In genomic region chr5:80248378-80248777, GRCh38 we compare ENCODE assay signal across 12 cellular contexts. TPM values are rescaled to one million over a fixed set of nuclear protein-coding genes. Genes with fewer than 3 reads are reported as not detected.
A peak's percentile ranks its signal among the peaks of the same experiment; 100 is the strongest.
DNase-seq lines count a peak whose midpoint lies in the region; ATAC-seq, FAIRE-seq and TF ChIP-seq lines count a peak whose summit lies in the region.
"Had no signal": no experiment of that assay in that cellular context is flagged by ENCODE, and none has a peak within 500 bp of the region (broad histone marks: within the 10 kb centered on the region; RNA-seq: fewer than 3 reads in every experiment).

No MANE protein-coding gene starts in this region.

- H3K27me3 ChIP-seq in Loucy (ENCODE audit: insufficient read depth, low read length, poor library complexity, severe bottlenecking) (no peaks in the 10 kb centered on the region), astrocyte (ENCODE audit: insufficient read depth, low read length) (no peaks in the 10 kb centered on the region), heart right ventricle (no peaks in the 10 kb centered on the region)
- H3K27me3 ChIP-seq: neutrophil had no signal

- WGBS in heart right ventricle, 2 donors, result 94 to 97% methylated on average over 2 of the region's 2 CpGs

- 0 out of 2 replicates have a peak, but pooled peaks cover 4% of the 10 kb centered on the region for H3F3A ChIP-seq in Loucy (ENCODE audit: low read depth)

- ATAC-seq in HG02981 (IDR thresholded peaks at IDR 0.05; ENCODE audit: unreplicated experiment) (no peak), heart right ventricle (no peak)

- no peaks in the 10 kb centered on the region for H3K9me2 ChIP-seq in Loucy (replicated peaks; ENCODE audit: low read depth, low read length)

- H3K79me2 ChIP-seq in Loucy (ENCODE audit: insufficient read depth, low read length) (peaks cover 98% of the 10 kb centered on the region), astrocyte (ENCODE audit: insufficient read depth, low read length) (peaks cover 77% of the 10 kb centered on the region)

- no peak for TF ChIP-seq CTCF in Loucy (conservative IDR thresholded peaks at IDR 0.05; ENCODE audit: low read length)
- TF ChIP-seq CTCF in astrocyte (IDR thresholded peaks at IDR 0.05; ENCODE audit: insufficient read depth, low read depth, low read length), result no peak
- TF ChIP-seq CTCF in osteocyte (IDR thresholded peaks at IDR 0.05), result no peak
- no peak for TF ChIP-seq CTCF in heart right ventricle (IDR thresholded peaks at IDR 0.05)

- H3K27me3 Mint-ChIP-seq in T-helper 1 cell treated with Interleukin-12 subunit alpha and Interleukin-12 subunit beta and Interleukin-4 antibody, amounts not matched to agents 30 μg/mL and 1 μg/mL, for 36 hours (ENCODE audit: low read depth), result no peaks in the 10 kb centered on the region
- no peaks in the 10 kb centered on the region for H3K27me3 Mint-ChIP-seq in astrocyte (ENCODE audit: low read depth, unreplicated experiment)
- no peaks in the 10 kb centered on the region for H3K27me3 Mint-ChIP-seq in osteocyte (ENCODE audit: unreplicated experiment)

- intact Hi-C loops in heart right ventricle (cut with DNase I), result no loop called here

- H3K36me3 ChIP-seq in Loucy (ENCODE audit: insufficient read depth, low read length), result peaks cover 5% of the 10 kb centered on the region; the same call in 1 of the 2 replicates
- no peaks in the 10 kb centered on the region for H3K36me3 ChIP-seq in astrocyte (ENCODE audit: insufficient read depth, low read length)
- no peaks in the 10 kb centered on the region for H3K36me3 ChIP-seq in heart right ventricle
- H3K36me3 ChIP-seq: neutrophil had no signal

- H3K4me2 ChIP-seq in Loucy (ENCODE audit: low read depth, low read length, poor library complexity, severe bottlenecking) (peak overlapping the region; percentile 77), astrocyte (ENCODE audit: low read length) (peak overlapping the region; percentile 43)

- no peak for FAIRE-seq in astrocyte (lab: Jason Lieb, UNC)

- H3K4me1 ChIP-seq in Loucy (ENCODE audit: insufficient read depth, low read length, poor library complexity, severe bottlenecking), result peaks cover 67% of the 10 kb centered on the region
- H3K4me1 ChIP-seq in astrocyte (ENCODE audit: insufficient read depth, low read length), result peaks cover 42% of the 10 kb centered on the region
- H3K4me1 ChIP-seq in heart right ventricle, result peaks cover 11 to 69% (median 46%) of the 10 kb centered on the region in 9 donors

- H4K20me1 ChIP-seq in Loucy (ENCODE audit: insufficient read depth, low read length, poor library complexity, severe bottlenecking) (peaks cover 76% of the 10 kb centered on the region), astrocyte (ENCODE audit: insufficient read depth, low read length) (peaks cover 5% of the 10 kb centered on the region)

- peaks cover 57% of the 10 kb centered on the region for H3K4me1 Mint-ChIP-seq in T-helper 1 cell treated with Interleukin-12 subunit alpha and Interleukin-12 subunit beta and Interleukin-4 antibody, amounts not matched to agents 30 μg/mL and 1 μg/mL, for 36 hours (ENCODE audit: low read depth)
- H3K4me1 Mint-ChIP-seq in astrocyte (ENCODE audit: low read depth, unreplicated experiment) (peaks cover 34% of the 10 kb centered on the region), osteocyte (ENCODE audit: unreplicated experiment) (peaks cover 51% of the 10 kb centered on the region)

- H3K9me3 Mint-ChIP-seq in T-helper 1 cell treated with Interleukin-12 subunit alpha and Interleukin-12 subunit beta and Interleukin-4 antibody, amounts not matched to agents 30 μg/mL and 1 μg/mL, for 36 hours, result peaks cover 7% of the 10 kb centered on the region
- H3K9me3 Mint-ChIP-seq in astrocyte (ENCODE audit: unreplicated experiment) (no peaks in the 10 kb centered on the region), osteocyte (ENCODE audit: unreplicated experiment) (no peaks in the 10 kb centered on the region)

- peak overlapping the region; percentile 81 for H3K27ac Mint-ChIP-seq in T-helper 1 cell treated with Interleukin-12 subunit alpha and Interleukin-12 subunit beta and Interleukin-4 antibody, amounts not matched to agents 30 μg/mL and 1 μg/mL, for 36 hours
- H3K27ac Mint-ChIP-seq in astrocyte (ENCODE audit: unreplicated experiment) (peak overlapping the region; percentile 92), osteocyte (ENCODE audit: unreplicated experiment) (peak overlapping the region; percentile 83)

- H3K27ac ChIP-seq in astrocyte (ENCODE audit: low read depth, low read length) (peak overlapping the region; percentile 96), heart right ventricle (peak overlapping the region in 2 of 10 donors; percentile 69 to 70)
- H3K27ac ChIP-seq: neutrophil had no signal

- DNase-seq in T-helper 1 cell, result no peak
- DNase-seq in astrocyte (ENCODE audit: low read depth), result no peak
- DNase-seq in osteocyte (ENCODE audit: extremely low spot score, unreplicated experiment), result no peak
- DNase-seq in NCI-H1105 (lab: John Stamatoyannopoulos, UW), result no peak
- DNase-seq in heart right ventricle, result no peak
- DNase-seq: DMS153, NCI-H1694 treated with DMSO at 0.1 percent for 48 hours had no signal

- H3K9me3 ChIP-seq in Loucy (ENCODE audit: insufficient read depth, low read depth, low read length) (peaks cover under 1% of the 10 kb centered on the region; the same call in 1 of the 2 replicates), astrocyte (ENCODE audit: insufficient read depth, low read depth, low read length) (no peaks in the 10 kb centered on the region), heart right ventricle (peaks cover 0 to 2% (median 0%) of the 10 kb centered on the region in 11 donors)
- H3K9me3 ChIP-seq: neutrophil had no signal

- H3K4me3 ChIP-seq in Loucy (ENCODE audit: low read length, poor library complexity, severe bottlenecking) (peak overlapping the region; percentile 69), astrocyte (ENCODE audit: insufficient read depth, low read depth, low read length) (no peak overlapping the region), heart right ventricle (no peak overlapping the region)
- H3K4me3 ChIP-seq: coronary artery had no signal

- no peak overlapping the region for H3K4me3 Mint-ChIP-seq in T-helper 1 cell treated with Interleukin-12 subunit alpha and Interleukin-12 subunit beta and Interleukin-4 antibody, amounts not matched to agents 30 μg/mL and 1 μg/mL, for 36 hours
- H3K4me3 Mint-ChIP-seq in astrocyte (ENCODE audit: unreplicated experiment) (peak overlapping the region; percentile 12), osteocyte (ENCODE audit: unreplicated experiment) (no peak overlapping the region)

- H2AFZ ChIP-seq in Loucy (ENCODE audit: low read length), result no peak overlapping the region
- no peak overlapping the region for H2AFZ ChIP-seq in astrocyte (ENCODE audit: low read depth, low read length)

- H3K9ac ChIP-seq in Loucy (ENCODE audit: low read depth, low read length, poor library complexity, severe bottlenecking) (peak overlapping the region; percentile 27), astrocyte (ENCODE audit: low read length) (peak overlapping the region; percentile 17)

- peaks cover 27% of the 10 kb centered on the region for H3K36me3 Mint-ChIP-seq in T-helper 1 cell treated with Interleukin-12 subunit alpha and Interleukin-12 subunit beta and Interleukin-4 antibody, amounts not matched to agents 30 μg/mL and 1 μg/mL, for 36 hours (ENCODE audit: low read depth)
- H3K36me3 Mint-ChIP-seq in astrocyte (ENCODE audit: low read depth, unreplicated experiment), result peaks cover under 1% of the 10 kb centered on the region
- H3K36me3 Mint-ChIP-seq in osteocyte (ENCODE audit: unreplicated experiment), result peaks cover 3% of the 10 kb centered on the region

RNA-seq across cellular contexts. Expression of gene SERINC5, which starts 7.5 kb away (rescaled TPM):
- 57.3 and 60.3 TPM in 2 replicates for total RNA-seq in astrocyte
- 40.6 and 43.2 TPM in 2 replicates for total RNA-seq in osteocyte
- 10 to 100 TPM; 13.2 to 21.9 (median 15.8) TPM for total RNA-seq in heart right ventricle
- polyA plus RNA-seq in heart right ventricle, result 1 to 10 TPM; 2.3 to 2.7 TPM
